ENCODE assay signal across 12 cellular contexts in genomic region chr15:91338763-91339162, GRCh38.
DNase-seq lines count a peak whose midpoint lies in the region; ATAC-seq and TF ChIP-seq lines count a peak whose summit lies in the region.
"Had no signal": no experiment of that assay in that cellular context is flagged by ENCODE, and none has a peak within 500 bp of the region (broad histone marks: within the 10 kb centered on the region; RNA-seq: fewer than 3 reads in every experiment).

No MANE protein-coding gene starts in this region.

- CTCF ChIA-PET in IMR-90 (lab: Yijun Ruan, JAX) = no interaction called here

- H2BK20ac ChIP-seq in IMR-90 (ENCODE audit: low read depth, low read length) = no peak overlapping the region

- H3K56ac ChIP-seq in IMR-90 (ENCODE audit: extremely low read depth, insufficient read depth, low read length) = no peak overlapping the region

- in situ Hi-C loops in IMR-90 (cut with MboI; ENCODE audit: low sequenced_read_pairs) = loop anchor here (10.0 kb wide), 1 partner anchor 56 kb away; no protein-coding TSS in a partner anchor

- H3K18ac ChIP-seq in IMR-90 (ENCODE audit: low read depth, low read length) = no peak overlapping the region

- no peak overlapping the region for H3K4me2 ChIP-seq in IMR-90 (ENCODE audit: low read depth, low read length)

- peak; percentile 72 for ATAC-seq in IMR-90 (ENCODE audit: low read depth)
- no peak for ATAC-seq in HG03095 (IDR thresholded peaks at IDR 0.05; ENCODE audit: unreplicated experiment)
- ATAC-seq in GM21360 (IDR thresholded peaks at IDR 0.05; ENCODE audit: unreplicated experiment) = no peak

- H3K36me3 ChIP-seq in IMR-90 (ENCODE audit: control insufficient read depth, insufficient read depth, low read length) = no peaks in the 10 kb centered on the region
- no peaks in the 10 kb centered on the region for H3K36me3 ChIP-seq in iPS DF 6.9 (ENCODE audit: control insufficient read depth, insufficient read depth, low read length)
- H3K36me3 ChIP-seq: neutrophil had no signal

- H4K91ac ChIP-seq in IMR-90 (ENCODE audit: insufficient read depth, low read depth, low read length) = no peak overlapping the region

- dilution Hi-C loops in IMR-90 (cut with HindIII; ENCODE audit: low sequenced_read_pairs, unreplicated experiment) = no loop called here

- no peak overlapping the region for H4K5ac ChIP-seq in IMR-90 (ENCODE audit: low read depth, low read length)

- no peak overlapping the region for H4K8ac ChIP-seq in IMR-90 (ENCODE audit: low read depth in 2 of 2, low read length in 2 of 2)

- intact Hi-C loops in IMR-90 (cut with micrococcal nuclease) = no loop called here

- TF ChIP-seq CTCF in IMR-90 (conservative IDR thresholded peaks at IDR 0.05; ENCODE audit: low read depth, low read length) = no peak

- H3K27ac ChIP-seq in IMR-90 (ENCODE audit: insufficient read depth, low read length) = no peak overlapping the region
- no peak overlapping the region for H3K27ac ChIP-seq in iPS DF 6.9 (ENCODE audit: low read length)
- H3K27ac ChIP-seq: neutrophil had no signal

- H2BK120ac ChIP-seq in IMR-90 (ENCODE audit: low read depth, low read length) = no peak overlapping the region

- no peak overlapping the region for H3K14ac ChIP-seq in IMR-90 (replicated peaks; ENCODE audit: low read depth, low read length)

- no peaks in the 10 kb centered on the region for H3K9me1 ChIP-seq in IMR-90 (ENCODE audit: insufficient read depth, low read length)

- POLR2A ChIA-PET in IMR-90 (lab: Charles Lee; ENCODE audit: unreplicated experiment) = no interaction called here

- H3K27me3 ChIP-seq in IMR-90 (ENCODE audit: control insufficient read depth, insufficient read depth, low read length) (no peaks in the 10 kb centered on the region), iPS DF 6.9 (ENCODE audit: control insufficient read depth, insufficient read depth, low read length) (no peaks in the 10 kb centered on the region)

- no peak overlapping the region for H2AK9ac ChIP-seq in IMR-90 (replicated peaks; ENCODE audit: low read depth, low read length, poor library complexity)

- H3K4ac ChIP-seq in IMR-90 (ENCODE audit: low read depth, low read length) = no peak overlapping the region

- DNase-seq in AG08395 (ENCODE audit: low spot score) (peak; percentile 3), IMR-90 (peak; percentile 40), iPS DF 6.9 (ENCODE audit: low read depth, low spot score) (peak; percentile 25), CD1c-positive myeloid dendritic cell (ENCODE audit: extremely low spot score) (no peak), SK-N-DZ (ENCODE audit: low spot score) (no peak)
- DNase-seq in activated CD4-positive, alpha-beta T cell treated with anti-CD3 and anti-CD28 coated beads, Interleukin-2, amount 50 U/mL, for 48 hours = peak; percentile 10 to 12
- DNase-seq: activated effector memory CD4-positive, alpha-beta T cell treated with anti-CD3 and anti-CD28 coated beads, Interleukin-2, amount 50 U/mL, for 16 hours; effector CD8-positive, alpha-beta T cell; NCI-H1092 had no signal

- BruUV-seq in IMR-90 (replicated peaks; lab: Mats Ljungman, UMichigan) = no TSS peak

- no peak overlapping the region for H2AK5ac ChIP-seq in IMR-90 (ENCODE audit: low read depth, low read length)

- H3K79me1 ChIP-seq in IMR-90 (ENCODE audit: low read depth in 1 of 2, low read length in 2 of 2) = no peaks in the 10 kb centered on the region

- H3K9me3 ChIP-seq in IMR-90 (ENCODE audit: control insufficient read depth, insufficient read depth, low read length) = no peaks in the 10 kb centered on the region
- H3K9me3 ChIP-seq in iPS DF 6.9 (ENCODE audit: control insufficient read depth, insufficient read depth, low read length) = no peaks in the 10 kb centered on the region
- H3K9me3 ChIP-seq: neutrophil had no signal

- no CpG with 5 or more reads among the region's 3 CpGs for WGBS in IMR-90 (ENCODE audit: extremely low coverage in 2 of 2, insufficient read length in 1 of 2), 2 experiments
- WGBS in iPS DF 6.9 (ENCODE audit: insufficient coverage, insufficient read length) = no CpG with 5 or more reads among the region's 3 CpGs

- H3K4me1 ChIP-seq in IMR-90 (ENCODE audit: control insufficient read depth, insufficient read depth, low read length) (no peaks in the 10 kb centered on the region), iPS DF 6.9 (ENCODE audit: control insufficient read depth, insufficient read depth, low read length) (no peaks in the 10 kb centered on the region)

- H2AFZ ChIP-seq in IMR-90 (replicated peaks; ENCODE audit: low read length, poor library complexity) = no peak overlapping the region

- no peak for TF ChIP-seq RAD21 in IMR-90 (IDR thresholded peaks at IDR 0.05; ENCODE audit: low read length)

- no peaks in the 10 kb centered on the region for H4K20me1 ChIP-seq in IMR-90 (ENCODE audit: insufficient read depth, low read length)

- H3K4me3 ChIP-seq in IMR-90 (ENCODE audit: insufficient read depth, low read depth, low read length) (no peak overlapping the region), iPS DF 6.9 (ENCODE audit: low read length) (no peak overlapping the region)

- TF ChIP-seq POLR2A in IMR-90 (IDR thresholded peaks at IDR 0.05; ENCODE audit: low read depth, low read length) = no peak

- no peak overlapping the region for H2BK5ac ChIP-seq in IMR-90 (ENCODE audit: low read depth, low read length, poor library complexity, severe bottlenecking)

- H3K23ac ChIP-seq in IMR-90 (ENCODE audit: low read depth, low read length) = no peak overlapping the region

- H2BK15ac ChIP-seq in IMR-90 (ENCODE audit: low read depth, low read length) = no peak overlapping the region

- H3K9ac ChIP-seq in IMR-90 (ENCODE audit: low read depth, low read length) = no peak overlapping the region

TF ChIP-seq in IMR-90, 13 proteins besides CTCF, POLR2A, EP300 and RAD21:
- TF ChIP-seq CHD1 (IDR thresholded peaks at IDR 0.05; ENCODE audit: low read depth, low read length) (no peak), RFX5 (IDR thresholded peaks at IDR 0.05; ENCODE audit: low read depth, low read length) (no peak), MAFK (IDR thresholded peaks at IDR 0.05; ENCODE audit: low read depth, low read length) (no peak), FOS (IDR thresholded peaks at IDR 0.05; ENCODE audit: low read depth, low read length) (no peak), ELK1 (IDR thresholded peaks at IDR 0.05; ENCODE audit: borderline replicate concordance, low read depth, low read length) (no peak), NFE2L2 (IDR thresholded peaks at IDR 0.05; ENCODE audit: low read depth, low read length) (no peak), USF2 (IDR thresholded peaks at IDR 0.05; ENCODE audit: low read depth, low read length) (no peak), BHLHE40 (IDR thresholded peaks at IDR 0.05; ENCODE audit: low read depth, low read length) (no peak), SMC3 (IDR thresholded peaks at IDR 0.05; ENCODE audit: low read depth, low read length) (no peak), MAZ (IDR thresholded peaks at IDR 0.05; ENCODE audit: borderline replicate concordance, low read depth, low read length) (no peak), RCOR1 (IDR thresholded peaks at IDR 0.05; ENCODE audit: insufficient replicate concordance, low read length) (no peak)

Comparison
In these comparisons a context has a peak if more than half of its experiments do, and no peak if none do; other contexts are left out.
1. DNase-seq: peak in AG08395 (single experiment), IMR-90 (single experiment), activated CD4-positive, alpha-beta T cell treated with anti-CD3 and anti-CD28 coated beads, Interleukin-2, amount 50 U/mL, for 48 hours (2 of 2) and iPS DF 6.9 (single experiment); none in CD1c-positive myeloid dendritic cell (single experiment) and SK-N-DZ (single experiment).